24 cellular contexts compared by ENCODE assay signal in genomic region chr4:119296356-119296755, GRCh38. TPM values are rescaled to one million over a fixed set of nuclear protein-coding genes. Genes with fewer than 3 reads are reported as not detected.
"Had no signal": no experiment of that assay in that cellular context is flagged by ENCODE, and none has a peak within 500 bp of the region (broad histone marks: within the 10 kb centered on the region; RNA-seq: fewer than 3 reads in every experiment).

No MANE protein-coding gene starts in this region.

- H3K9me3 Mint-ChIP-seq: T-cell had no signal

- DNase-seq: activated effector memory CD4-positive, alpha-beta T cell treated with Interleukin-2 at 50 U/mL for 16 hours; activated naive CD8-positive, alpha-beta T cell treated with anti-CD3 and anti-CD28 coated beads for 36 hours; activated T-cell treated with anti-CD3 and anti-CD28 coated beads for 4 hours; amygdala; body of pancreas; central memory CD4-positive, alpha-beta T cell; erythroblast; foreskin melanocyte; hypothalamus; ovary; psoas muscle; right cardiac atrium; stimulated activated CD4-positive, alpha-beta T cell treated with anti-CD3 and anti-CD28 coated beads, Interleukin-15, amount 100 ng/mL, for 24 hours; stimulated activated CD4-positive, alpha-beta T cell treated with anti-CD3 and anti-CD28 coated beads, Interleukin-4, amount 100 ng/mL, for 1 hour; stomach; T-cell; T1000; trophoblast cell had no signal

- H3K4me3 ChIP-seq: body of pancreas, lung, ovary, psoas muscle, skin epidermis, stomach had no signal

- H3K27me3 ChIP-seq: body of pancreas, ovary, stomach had no signal

- H3K27ac Mint-ChIP-seq: activated naive CD8-positive, alpha-beta T cell treated with anti-CD3 and anti-CD28 coated beads for 36 hours; mesothelial cell of epicardium had no signal

- H3K27ac ChIP-seq: body of pancreas, ovary, skin epidermis, stomach had no signal

- H3K36me3 ChIP-seq: ovary had no signal

- H3K4me3 Mint-ChIP-seq: activated naive CD8-positive, alpha-beta T cell treated with anti-CD3 and anti-CD28 coated beads for 36 hours; mesothelial cell of epicardium; T-cell had no signal

- ATAC-seq: body of pancreas, psoas muscle, right cardiac atrium, SK-N-SH treated with all-trans-retinoic acid at 6 μM for 48 hours, T-cell had no signal

- H3K9me3 ChIP-seq: body of pancreas, ovary, psoas muscle, stomach had no signal

- H3K27me3 Mint-ChIP-seq: activated naive CD8-positive, alpha-beta T cell treated with anti-CD3 and anti-CD28 coated beads for 36 hours; T-cell had no signal

RNA-seq across cellular contexts. Expression of gene FABP2, which starts 25.6 kb away (rescaled TPM):
- total RNA-seq: activated naive CD8-positive, alpha-beta T cell treated with anti-CD3 and anti-CD28 coated beads for 36 hours; body of pancreas; lung; mesothelial cell of epicardium; psoas muscle; right cardiac atrium; T-cell; temporal lobe had no signal
- polyA plus RNA-seq: keratinocyte, lung, ovary had no signal
